In genomic region chr19:11578342-11579142, GRCh38 we compare ENCODE assay signal across 1 cellular context.
TF ChIP-seq lines count a peak whose summit lies in the region.

No MANE protein-coding gene starts in this region.

TF ChIP-seq in GM12878, 131 proteins besides CTCF, POLR2A, EP300 and RAD21 (continued from another document):
- TF ChIP-seq POU2F2 (IDR thresholded peaks at IDR 0.05; ENCODE audit: borderline replicate concordance, low read depth, low read length), result no peak
- no peak for TF ChIP-seq PML (IDR thresholded peaks at IDR 0.05; ENCODE audit: low read length)
- TF ChIP-seq USF2 (IDR thresholded peaks at IDR 0.05; ENCODE audit: borderline replicate concordance, low read depth, low read length), result no peak
- TF ChIP-seq TCF3 (IDR thresholded peaks at IDR 0.05; ENCODE audit: borderline replicate concordance, insufficient read depth, low read depth, low read length), result no peak
- TF ChIP-seq NFYA (IDR thresholded peaks at IDR 0.05; ENCODE audit: borderline replicate concordance, low read depth, low read length), result no peak
- TF ChIP-seq NR2C2 (IDR thresholded peaks at IDR 0.05; ENCODE audit: borderline replicate concordance, control insufficient read depth, insufficient read length, low read depth), result peak; percentile 3
- no peak for TF ChIP-seq NRF1 (conservative IDR thresholded peaks at IDR 0.05; ENCODE audit: low read depth, low read length)
- no peak for TF ChIP-seq CBX3 (IDR thresholded peaks at IDR 0.05; ENCODE audit: borderline replicate concordance, low read depth)
- TF ChIP-seq E2F4 (IDR thresholded peaks at IDR 0.05; ENCODE audit: low read depth, low read length), result no peak
- TF ChIP-seq ZBTB4 (CRISPR knock-in tag; IDR thresholded peaks at IDR 0.05), result no peak
- TF ChIP-seq IKZF1 (conservative IDR thresholded peaks at IDR 0.05), result peak; percentile 73
- TF ChIP-seq GABPA (IDR thresholded peaks at IDR 0.05; ENCODE audit: low read depth), result no peak
- no peak for TF ChIP-seq ELK1 (IDR thresholded peaks at IDR 0.05; ENCODE audit: low read depth, low read length)
- no peak for TF ChIP-seq ATF2 (IDR thresholded peaks at IDR 0.05; ENCODE audit: low read length)
- TF ChIP-seq SREBF1 (IDR thresholded peaks at IDR 0.05; ENCODE audit: low read length), result no peak
- peak in 1 of 2 experiments; percentile 61; a peak in 2 of 4 replicates for TF ChIP-seq BHLHE40 (IDR thresholded peaks at IDR 0.05; ENCODE audit: borderline replicate concordance in 1 of 2, low read depth in 2 of 2, low read length in 1 of 2)
- 0 out of 2 replicates have a peak, but pooled peaks have one; percentile 33 for TF ChIP-seq NR2C1 (IDR thresholded peaks at IDR 0.05)
- no peak for TF ChIP-seq SMAD1 (IDR thresholded peaks at IDR 0.05; ENCODE audit: low read depth, partially characterized antibody)
- TF ChIP-seq CHD1 (IDR thresholded peaks at IDR 0.05; ENCODE audit: low read depth, low read length), result no peak
- TF ChIP-seq EED (IDR thresholded peaks at IDR 0.05; ENCODE audit: low read depth), result no peak
- no peak for TF ChIP-seq CHD4 (IDR thresholded peaks at IDR 0.05)
- TF ChIP-seq SPI1 (IDR thresholded peaks at IDR 0.05; ENCODE audit: borderline replicate concordance, insufficient read depth, low read depth, low read length), result no peak
- no peak for TF ChIP-seq HDAC6 (IDR thresholded peaks at IDR 0.05; ENCODE audit: unreplicated experiment)
- no peak for TF ChIP-seq ZNF622 (IDR thresholded peaks at IDR 0.05)
- peak; percentile 60 for TF ChIP-seq RUNX3 (IDR thresholded peaks at IDR 0.05; ENCODE audit: low read length)
- no peak for TF ChIP-seq HDAC2 (IDR thresholded peaks at IDR 0.05)
- no peak for TF ChIP-seq YY1 (IDR thresholded peaks at IDR 0.05; ENCODE audit: low read depth, low read length)
- 0 out of 2 replicates have a peak, but pooled peaks have one; percentile 18 for TF ChIP-seq MLLT1 (IDR thresholded peaks at IDR 0.05)
- TF ChIP-seq MXI1 (IDR thresholded peaks at IDR 0.05; ENCODE audit: low read depth, low read length), result no peak
- TF ChIP-seq RBBP5 (conservative IDR thresholded peaks at IDR 0.05), result no peak
- no peak for TF ChIP-seq TCF7 (IDR thresholded peaks at IDR 0.05; ENCODE audit: borderline replicate concordance)
- TF ChIP-seq GATAD2B (conservative IDR thresholded peaks at IDR 0.05; ENCODE audit: low read depth), result peak; percentile 41
- TF ChIP-seq PRDM15 (CRISPR knock-in tag; IDR thresholded peaks at IDR 0.05), result no peak
- TF ChIP-seq RB1 (IDR thresholded peaks at IDR 0.05; ENCODE audit: borderline replicate concordance), result no peak
- no peak for TF ChIP-seq ZBTB11 (CRISPR knock-in tag; IDR thresholded peaks at IDR 0.05)
- no peak for TF ChIP-seq CEBPB (IDR thresholded peaks at IDR 0.05; ENCODE audit: borderline replicate concordance in 1 of 2, low read depth in 2 of 2, low read length in 2 of 2)
- no peak for TF ChIP-seq ZZZ3 (IDR thresholded peaks at IDR 0.05; ENCODE audit: control insufficient read depth, insufficient read length, low read depth)
- no peak for TF ChIP-seq ASH2L (IDR thresholded peaks at IDR 0.05; ENCODE audit: borderline replicate concordance, low read depth)
